ENCODE assay signal across 11 cellular contexts in the genomic region with DNA sequence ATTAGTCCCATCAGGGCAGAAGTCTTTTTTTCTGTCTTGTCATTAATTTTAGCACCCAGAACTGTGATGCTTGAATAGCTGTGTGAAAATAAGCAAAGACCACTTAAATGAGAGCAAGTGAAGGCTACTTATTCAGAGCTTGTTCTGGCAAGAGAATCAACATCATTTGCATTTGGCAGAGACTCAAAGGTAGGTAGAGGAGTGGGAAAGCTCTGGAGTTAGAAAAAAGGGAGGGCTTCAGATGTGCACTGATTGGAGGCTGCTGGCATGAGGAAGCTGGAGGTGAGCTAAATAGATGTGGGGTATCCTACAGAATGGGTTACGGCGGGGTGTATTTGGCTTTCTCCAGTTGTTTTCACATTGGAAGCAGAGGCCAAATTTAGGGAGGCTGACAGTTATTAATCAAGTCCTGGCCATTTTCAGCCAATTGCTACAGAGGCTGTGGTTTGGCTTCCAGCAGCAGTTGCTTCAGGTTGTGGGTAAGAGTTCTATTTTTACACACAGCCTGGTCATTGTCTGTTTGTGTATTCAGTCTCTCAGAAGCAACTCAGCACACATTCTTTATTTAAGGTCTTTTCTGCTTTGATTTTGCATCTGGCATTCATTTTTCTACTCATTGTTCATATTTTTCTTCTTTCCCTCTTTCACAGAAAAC.
DNase-seq lines count a peak whose midpoint lies in the region; ATAC-seq and TF ChIP-seq lines count a peak whose summit lies in the region.
"Had no signal": no experiment of that assay in that cellular context is flagged by ENCODE, and none has a peak within 500 bp of the region (broad histone marks: within the 10 kb centered on the region; RNA-seq: fewer than 3 reads in every experiment).

No MANE protein-coding gene starts in this region.

- in situ Hi-C loops in KBM-7 (cut with MboI; ENCODE audit: low pct_unique_long_range_greater_than_20kb, low sequenced_read_pairs), result no loop called here

- ATAC-seq in GM19035 (IDR thresholded peaks at IDR 0.05; ENCODE audit: unreplicated experiment) (no peak), HG02973 (IDR thresholded peaks at IDR 0.05; ENCODE audit: unreplicated experiment) (no peak)
- ATAC-seq: natural killer cell had no signal

- H3K4me3 ChIP-seq in epithelial cell of proximal tubule (ENCODE audit: low read depth, low read length), result no peak overlapping the region
- no peak overlapping the region for H3K4me3 ChIP-seq in skeletal muscle cell (ENCODE audit: low read depth, low read length)

- DNase-seq in KBM-7, result peak; percentile 1
- DNase-seq in NCI-H446 (lab: John Stamatoyannopoulos, UW), result peak; percentile 15 to 37
- DNase-seq in epithelial cell of proximal tubule (ENCODE audit: low read depth), result peak; percentile 6
- DNase-seq in skeletal muscle cell (ENCODE audit: low read depth), result peak; percentile 74
- no peak for DNase-seq in NCI-H226
- no peak for DNase-seq in occipital lobe (lab: John Stamatoyannopoulos, UW)
- DNase-seq: activated B cell treated with CpG ODN at 0.5 μM for 24 hours, natural killer cell, NCI-H82 had no signal

- no peak for TF ChIP-seq CTCF in epithelial cell of proximal tubule (conservative IDR thresholded peaks at IDR 0.05; ENCODE audit: low read depth, low read length)

Comparison
In these comparisons a context has a peak if more than half of its experiments do, and no peak if none do; other contexts are left out.
1. DNase-seq: peak in KBM-7 (single experiment), NCI-H446 (2 of 2), epithelial cell of proximal tubule (single experiment) and skeletal muscle cell (single experiment); none in NCI-H226 (single experiment) and occipital lobe (single experiment).